ENCODE assay signal across 11 cellular contexts in the genomic region with DNA sequence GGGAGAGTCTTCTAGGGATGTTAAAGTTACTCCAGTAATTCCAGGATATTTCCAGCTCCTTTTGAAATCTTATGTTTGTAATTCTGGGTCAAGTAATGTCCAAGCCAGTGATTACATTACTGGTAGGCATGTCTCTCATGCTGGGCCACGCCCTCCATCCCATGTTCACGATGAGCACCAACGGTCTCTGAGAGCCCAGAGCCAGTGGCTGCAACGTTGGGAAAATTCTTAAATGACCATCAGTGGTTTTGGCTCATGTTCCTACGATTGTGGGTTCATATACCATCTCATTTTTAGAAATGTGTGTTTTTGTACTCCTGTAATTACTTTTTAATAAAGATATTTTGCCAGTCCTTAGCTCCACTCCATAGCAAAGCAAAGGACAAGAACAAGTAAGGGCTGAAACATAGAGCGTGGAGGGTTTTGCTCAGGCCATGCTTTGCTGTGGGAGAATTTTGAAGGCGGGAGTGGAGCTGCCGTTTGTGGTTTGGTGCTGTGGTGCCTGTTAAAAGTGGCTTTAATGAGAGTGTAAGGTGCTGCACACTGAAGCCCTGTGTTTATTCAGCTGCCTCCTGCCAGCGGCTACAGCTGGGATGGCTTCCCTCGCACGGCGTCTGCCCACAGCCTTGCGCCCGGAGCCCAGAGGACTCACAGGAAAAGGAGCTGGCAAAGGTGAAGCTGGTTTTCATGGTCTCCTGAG. TPM values are rescaled to one million over a fixed set of nuclear protein-coding genes. Genes with fewer than 3 reads are reported as not detected.
A peak's percentile ranks its signal among the peaks of the same experiment; 100 is the strongest.
DNase-seq lines count a peak whose midpoint lies in the region; ATAC-seq and TF ChIP-seq lines count a peak whose summit lies in the region.
"Had no signal": no experiment of that assay in that cellular context is flagged by ENCODE, and none has a peak within 500 bp of the region (broad histone marks: within the 10 kb centered on the region; RNA-seq: fewer than 3 reads in every experiment).

No MANE protein-coding gene starts in this region.

- BruUV-seq in PC-9 (replicated peaks; lab: Mats Ljungman, UMichigan), result no TSS peak

- H3K4me3 ChIP-seq in SK-N-SH (ENCODE audit: low read depth in 2 of 2, low read length in 1 of 2) (no peak overlapping the region), PC-9 (peak overlapping the region; percentile 5; the same call in 1 of the 2 replicates), gastroesophageal sphincter (no peak overlapping the region), psoas muscle (no peak overlapping the region)

- peaks cover 24% of the 10 kb centered on the region for H3F3A ChIP-seq in SK-N-SH (replicated peaks; ENCODE audit: insufficient read depth)
- H3F3A ChIP-seq in PC-9 (ENCODE audit: insufficient read depth, low read depth), result peaks cover 45% of the 10 kb centered on the region

- WGBS in SK-N-SH (ENCODE audit: low lambda C conversion rate), result 90% methylated on average over 8 of the region's 14 CpGs
- 52 to 54% methylated on average over 3 to 9 of the region's 14 CpGs for WGBS in gastroesophageal sphincter (ENCODE audit: low coverage in 1 of 2), 2 donors
- WGBS in psoas muscle, 3 donors, result 86% methylated on average over 14 of the region's 14 CpGs

- no peak for TF ChIP-seq CTCF in SK-N-SH (IDR thresholded peaks at IDR 0.05)
- no peak for TF ChIP-seq CTCF in PC-9 (conservative IDR thresholded peaks at IDR 0.05)
- TF ChIP-seq CTCF in gastroesophageal sphincter (IDR thresholded peaks at IDR 0.05), result no peak
- no peak for TF ChIP-seq CTCF in GM10266 (IDR thresholded peaks at IDR 0.05; ENCODE audit: control insufficient read depth, insufficient read depth, low read depth, missing control alignments)
- no peak for TF ChIP-seq CTCF in psoas muscle (IDR thresholded peaks at IDR 0.05)

- H3K27ac ChIP-seq in SK-N-SH (ENCODE audit: low read depth in 2 of 2, low read length in 1 of 2) (peak overlapping the region in 1 of 2 experiments; percentile 14; a peak in 1 of 4 replicates), PC-9 (peak overlapping the region; percentile 89), gastroesophageal sphincter (peak overlapping the region in 3 of 4 donors; percentile 62 to 73 (median 66)), psoas muscle (no peak overlapping the region)

- ATAC-seq in SK-N-SH treated with all-trans-retinoic acid at 6 μM for 48 hours (no peak), gastroesophageal sphincter (no peak), HG02938 (IDR thresholded peaks at IDR 0.05; ENCODE audit: unreplicated experiment) (no peak), psoas muscle (no peak)

- POLR2A ChIA-PET in SK-N-SH (lab: Yijun Ruan, JAX) (no interaction called here), PC-9 (lab: Charles Lee; ENCODE audit: unreplicated experiment) (interaction anchor here (0.5 to 0.6 kb wide), 2 partner anchors 29 to 85 kb away, joined by 4 read pairs; a partner anchor contains a TSS)

- H3K79me2 ChIP-seq in SK-N-SH (ENCODE audit: insufficient read depth) (peaks cover 63% of the 10 kb centered on the region; the same call in 1 of the 2 replicates), PC-9 (ENCODE audit: low read depth) (peaks cover 72% of the 10 kb centered on the region)

- DNase-seq in SK-N-SH (no peak), PC-9 (peak; percentile 38 to 64), NCI-H226 (no peak), GM10266 (ENCODE audit: extremely low spot score) (no peak), psoas muscle (no peak)
- DNase-seq: 8988T, MV-4-11, retina had no signal

- H3K9me3 ChIP-seq in SK-N-SH, result 0 out of 2 replicates have a peak, but pooled peaks cover 8% of the 10 kb centered on the region
- H3K9me3 ChIP-seq in PC-9 (ENCODE audit: insufficient read depth, low read depth), result 0 out of 2 replicates have a peak, but pooled peaks cover 9% of the 10 kb centered on the region
- H3K9me3 ChIP-seq in gastroesophageal sphincter, result no peaks in the 10 kb centered on the region
- no peaks in the 10 kb centered on the region for H3K9me3 ChIP-seq in psoas muscle

- H3K4me1 ChIP-seq in SK-N-SH (ENCODE audit: control insufficient read depth in 1 of 2, insufficient read depth in 2 of 2, low read depth in 1 of 2, low read length in 1 of 2), result peaks cover 16 to 17% of the 10 kb centered on the region in 2 experiments; a peak in 3 of 4 replicates
- peaks cover 65% of the 10 kb centered on the region for H3K4me1 ChIP-seq in PC-9 (replicated peaks; ENCODE audit: insufficient read depth)
- peaks cover 5 to 86% (median 7%) of the 10 kb centered on the region in 3 donors for H3K4me1 ChIP-seq in gastroesophageal sphincter
- peaks cover 13% of the 10 kb centered on the region for H3K4me1 ChIP-seq in psoas muscle

- TF ChIP-seq RAD21 in SK-N-SH (IDR thresholded peaks at IDR 0.05; ENCODE audit: low read length), result no peak

- peaks cover 7 to 21% of the 10 kb centered on the region in 2 experiments for H3K36me3 ChIP-seq in SK-N-SH (replicated peaks in 1 of 2; ENCODE audit: control insufficient read depth in 1 of 2, insufficient read depth in 2 of 2, low read length in 1 of 2)
- H3K36me3 ChIP-seq in PC-9 (ENCODE audit: low read depth), result peaks cover 52% of the 10 kb centered on the region
- peaks cover 0 to 28% of the 10 kb centered on the region in 2 donors for H3K36me3 ChIP-seq in gastroesophageal sphincter
- H3K36me3 ChIP-seq in psoas muscle (ENCODE audit: insufficient read depth in 1 of 2, low read depth in 1 of 2), result no peaks in the 10 kb centered on the region

- H4K20me1 ChIP-seq in SK-N-SH (ENCODE audit: insufficient read depth) (no peaks in the 10 kb centered on the region), PC-9 (ENCODE audit: insufficient read depth) (no peaks in the 10 kb centered on the region)

- H2AFZ ChIP-seq in SK-N-SH (ENCODE audit: low read depth) (no peak overlapping the region), PC-9 (peak overlapping the region; percentile 36; the same call in 1 of the 2 replicates)

- CTCF ChIA-PET in SK-N-SH (lab: Yijun Ruan, JAX) (interaction anchor here (1.1 to 2.0 kb wide), 2 partner anchors 12 to 63 kb away, joined by 5 read pairs; no protein-coding TSS in a partner anchor), PC-9 (lab: Charles Lee) (no interaction called here)

- H3K9ac ChIP-seq in SK-N-SH, result no peak overlapping the region

- TF ChIP-seq POLR2A in gastroesophageal sphincter (IDR thresholded peaks at IDR 0.05), result no peak

- H3K9me2 ChIP-seq in SK-N-SH (no peaks in the 10 kb centered on the region), PC-9 (ENCODE audit: insufficient read depth) (no peaks in the 10 kb centered on the region)

- no peaks in the 10 kb centered on the region for H3K27me3 ChIP-seq in SK-N-SH (ENCODE audit: insufficient read depth)
- no peaks in the 10 kb centered on the region for H3K27me3 ChIP-seq in PC-9 (ENCODE audit: insufficient read depth, low read depth)
- no peaks in the 10 kb centered on the region for H3K27me3 ChIP-seq in gastroesophageal sphincter
- H3K27me3 ChIP-seq in psoas muscle (ENCODE audit: insufficient read depth in 3 of 3, low read length in 2 of 3), result no peaks in the 10 kb centered on the region

- H3K4me2 ChIP-seq in SK-N-SH, result peak overlapping the region; percentile 39; the same call in 1 of the 2 replicates
- peak overlapping the region; percentile 68 for H3K4me2 ChIP-seq in PC-9

- intact Hi-C loops in PC-9 (cut with micrococcal nuclease; ENCODE audit: unreplicated experiment) (loop anchor here (2.0 kb wide), 2 partner anchors 28 to 44 kb away; no protein-coding TSS in a partner anchor), psoas muscle (cut with DNase I) (no loop called here)

- TF ChIP-seq EP300 in SK-N-SH (IDR thresholded peaks at IDR 0.05; ENCODE audit: borderline replicate concordance in 1 of 2, low read depth in 1 of 2, low read length in 1 of 2) (no peak), gastroesophageal sphincter (IDR thresholded peaks at IDR 0.05) (no peak)

TF ChIP-seq in SK-N-SH, 30 proteins besides CTCF, POLR2A, EP300 and RAD21:
- TF ChIP-seq TAF1 (IDR thresholded peaks at IDR 0.05; ENCODE audit: borderline replicate concordance, low read depth, low read length) (no peak), JUND (IDR thresholded peaks at IDR 0.05) (no peak), FOSL2 (IDR thresholded peaks at IDR 0.05; ENCODE audit: borderline replicate concordance, low read depth) (no peak), SIN3A (IDR thresholded peaks at IDR 0.05; ENCODE audit: borderline replicate concordance, low read depth, low read length) (no peak), CHD2 (IDR thresholded peaks at IDR 0.05; ENCODE audit: low read length, partially characterized antibody) (no peak)

TF ChIP-seq in SK-N-SH treated with all-trans-retinoic acid at 6 μM for 48 hours, 23 proteins besides CTCF, POLR2A, EP300 and RAD21 (continues in another document):
- no peak for TF ChIP-seq RARB (CRISPR knock-in tag; IDR thresholded peaks at IDR 0.05)
- no peak for TF ChIP-seq ZC3H10 (CRISPR knock-in tag; IDR thresholded peaks at IDR 0.05)
- no peak for TF ChIP-seq PPARA (CRISPR knock-in tag; IDR thresholded peaks at IDR 0.05; ENCODE audit: borderline replicate concordance)
- no peak for TF ChIP-seq ZNF70 (CRISPR knock-in tag; IDR thresholded peaks at IDR 0.05)
- TF ChIP-seq, protein P1, sequence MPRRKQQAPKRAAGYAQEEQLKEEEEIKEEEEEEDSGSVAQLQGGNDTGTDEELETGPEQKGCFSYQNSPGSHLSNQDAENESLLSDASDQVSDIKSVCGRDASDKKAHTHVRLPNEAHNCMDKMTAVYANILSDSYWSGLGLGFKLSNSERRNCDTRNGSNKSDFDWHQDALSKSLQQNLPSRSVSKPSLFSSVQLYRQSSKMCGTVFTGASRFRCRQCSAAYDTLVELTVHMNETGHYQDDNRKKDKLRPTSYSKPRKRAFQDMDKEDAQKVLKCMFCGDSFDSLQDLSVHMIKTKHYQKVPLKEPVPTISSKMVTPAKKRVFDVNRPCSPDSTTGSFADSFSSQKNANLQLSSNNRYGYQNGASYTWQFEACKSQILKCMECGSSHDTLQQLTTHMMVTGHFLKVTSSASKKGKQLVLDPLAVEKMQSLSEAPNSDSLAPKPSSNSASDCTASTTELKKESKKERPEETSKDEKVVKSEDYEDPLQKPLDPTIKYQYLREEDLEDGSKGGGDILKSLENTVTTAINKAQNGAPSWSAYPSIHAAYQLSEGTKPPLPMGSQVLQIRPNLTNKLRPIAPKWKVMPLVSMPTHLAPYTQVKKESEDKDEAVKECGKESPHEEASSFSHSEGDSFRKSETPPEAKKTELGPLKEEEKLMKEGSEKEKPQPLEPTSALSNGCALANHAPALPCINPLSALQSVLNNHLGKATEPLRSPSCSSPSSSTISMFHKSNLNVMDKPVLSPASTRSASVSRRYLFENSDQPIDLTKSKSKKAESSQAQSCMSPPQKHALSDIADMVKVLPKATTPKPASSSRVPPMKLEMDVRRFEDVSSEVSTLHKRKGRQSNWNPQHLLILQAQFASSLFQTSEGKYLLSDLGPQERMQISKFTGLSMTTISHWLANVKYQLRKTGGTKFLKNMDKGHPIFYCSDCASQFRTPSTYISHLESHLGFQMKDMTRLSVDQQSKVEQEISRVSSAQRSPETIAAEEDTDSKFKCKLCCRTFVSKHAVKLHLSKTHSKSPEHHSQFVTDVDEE (CRISPR knock-in tag; IDR thresholded peaks at IDR 0.05), result no peak
- no peak for TF ChIP-seq ISL1 (CRISPR knock-in tag; IDR thresholded peaks at IDR 0.05)

RNA-seq across cellular contexts. Expression of a gene that starts 28.9 kb away (rescaled TPM):
- 5.4 TPM in 2 replicates for polyA plus RNA-seq in SK-N-SH (2012; rRNA removed)
- polyA plus RNA-seq in SK-N-SH (2012; cell fraction: cytosol; rRNA removed), result 5.6 and 6.6 TPM in 2 replicates
- polyA plus RNA-seq in SK-N-SH (2012; cell fraction: nucleus; rRNA removed), result 2.3 and 4.9 TPM in 2 replicates
- total RNA-seq in PC-9 (2021), result 33.4 and 43.0 TPM in 2 replicates
- total RNA-seq in gastroesophageal sphincter, result 10 to 100 TPM in 2 of 4 donors, 1 to 10 TPM in 2; 9.7 to 18.2 (median 12.7) TPM
- total RNA-seq in psoas muscle, result 1 to 10 TPM; 1.2 to 2.4 (median 1.7) TPM
- polyA plus RNA-seq in psoas muscle, result 1 to 10 TPM in 1 of 3 donors, under 1 TPM in 2; 0.48 to 1.1 (median 0.61) TPM

Comparison
In these comparisons a context has a peak if more than half of its experiments do, and no peak if none do; other contexts are left out.
1. DNase-seq: peak in PC-9 (2 of 2); none in SK-N-SH (single experiment), NCI-H226 (single experiment), GM10266 (single experiment) and psoas muscle (0 of 2).